8 cellular contexts compared by ENCODE assay signal in the genomic region with DNA sequence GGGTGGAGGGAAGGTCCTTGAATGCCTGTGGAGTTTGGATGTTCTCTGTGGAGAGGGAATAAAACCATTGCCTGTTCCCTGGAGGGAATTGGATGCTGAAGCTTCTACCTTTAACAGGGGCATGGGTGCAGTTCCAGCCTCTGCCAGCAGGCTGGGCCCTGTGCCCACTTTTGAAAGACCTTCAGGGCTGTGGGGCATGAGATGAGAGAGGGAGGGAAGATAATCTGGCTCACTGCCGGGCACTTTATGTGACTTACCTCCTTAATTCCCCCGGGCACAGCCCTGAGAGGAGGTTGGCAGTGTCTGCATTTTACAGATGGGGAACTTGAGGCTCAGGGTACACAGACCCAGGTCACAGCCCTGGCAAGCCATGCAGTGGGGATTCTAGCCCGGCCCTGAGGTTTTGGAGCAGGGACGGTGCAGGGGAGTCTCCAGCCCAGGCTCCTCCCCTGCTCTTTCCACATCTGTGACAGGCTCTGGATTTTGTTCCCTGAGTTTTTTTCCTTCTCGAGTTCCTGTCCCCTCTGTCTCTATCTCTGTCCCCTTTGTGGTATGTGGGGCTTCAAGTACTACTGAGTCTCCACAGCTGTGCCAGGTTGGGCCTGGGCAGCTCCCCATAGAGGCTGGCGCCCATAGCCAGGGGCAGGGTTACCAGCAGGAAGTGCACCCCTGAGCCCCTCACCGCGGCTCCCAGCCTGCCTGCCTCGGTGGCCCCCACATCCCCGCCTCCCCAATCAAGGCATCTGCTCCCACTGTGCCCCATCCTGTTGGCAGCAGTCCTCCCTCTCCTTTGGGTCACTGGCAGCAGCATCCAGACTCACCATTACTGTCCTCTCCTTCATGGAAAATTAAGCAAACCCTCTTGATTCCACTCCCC. TPM values are rescaled to one million over a fixed set of nuclear protein-coding genes. Genes with fewer than 3 reads are reported as not detected.
DNase-seq lines count a peak whose midpoint lies in the region; ATAC-seq, FAIRE-seq and TF ChIP-seq lines count a peak whose summit lies in the region.

No MANE protein-coding gene starts in this region.

- no peaks in the 10 kb centered on the region for H3K27me3 Mint-ChIP-seq in activated B cell treated with CpG ODN at 0.5 μM for 24 hours

- H3K9me3 ChIP-seq in kidney (ENCODE audit: control insufficient read depth in 1 of 2, low read length in 2 of 2): no peaks in the 10 kb centered on the region

- CTCF ChIA-PET in activated B cell treated with CpG ODN at 0.5 μM for 24 hours (lab: Charles Lee): interaction anchor here (0.5 to 3.8 kb wide), 20 partner anchors 17 to 351 kb away, joined by 3 to 88 read pairs (median 4); no protein-coding TSS in a partner anchor

- TF ChIP-seq CTCF in activated B cell treated with CpG ODN at 0.5 μM for 24 hours (IDR thresholded peaks at IDR 0.05) (peak; percentile 95), bronchial epithelial cell (IDR thresholded peaks at IDR 0.05; ENCODE audit: insufficient read depth, low read length, severe bottlenecking) (peak; percentile 96), kidney (IDR thresholded peaks at IDR 0.05; ENCODE audit: borderline replicate concordance, extremely low read depth, insufficient read depth) (peak; percentile 98)

- no peaks in the 10 kb centered on the region for H3K36me3 ChIP-seq in bronchial epithelial cell (ENCODE audit: control insufficient read depth, insufficient read depth, low read length)
- H3K36me3 ChIP-seq in kidney (ENCODE audit: control insufficient read depth in 1 of 2, insufficient read depth in 2 of 2, low read length in 2 of 2): no peaks in the 10 kb centered on the region

- no peak overlapping the region for H3K27ac ChIP-seq in kidney (ENCODE audit: low read depth in 2 of 2, low read length in 2 of 2)

- no peaks in the 10 kb centered on the region for H3K27me3 ChIP-seq in bronchial epithelial cell (ENCODE audit: control insufficient read depth, insufficient read depth, low read length)

- H3K4me3 ChIP-seq in bronchial epithelial cell (ENCODE audit: low read depth, low read length) (no peak overlapping the region), kidney (ENCODE audit: low read length in 2 of 2) (no peak overlapping the region)

- peaks cover 0 to 3% of the 10 kb centered on the region in 2 donors for H3K4me1 ChIP-seq in kidney (ENCODE audit: control insufficient read depth in 1 of 2, insufficient read depth in 1 of 2, low read depth in 1 of 2, low read length in 2 of 2)

- peak; percentile 84 for DNase-seq in Daoy (ENCODE audit: low read depth)
- DNase-seq in NCI-H2227 treated with DMSO at 0.1 percent for 48 hours (lab: John Stamatoyannopoulos, UW): peak; percentile 72
- peak; percentile 80 for DNase-seq in activated B cell treated with CpG ODN at 0.5 μM for 24 hours
- DNase-seq in bronchial epithelial cell (ENCODE audit: low read depth): peak; percentile 72
- DNase-seq in kidney: peak; percentile 92
- DNase-seq in stimulated activated CD4-positive, alpha-beta T cell treated with anti-CD3 and anti-CD28 coated beads, Interleukin-1b, Interleukin-23, amount 100 ng/mL, for 24 hours (ENCODE audit: low read depth in 4 of 4, low spot score in 1 of 4): peak; percentile 73 to 78 (median 74)

- no peak overlapping the region for H3K9ac ChIP-seq in kidney (ENCODE audit: low read length in 2 of 2)

- intact Hi-C loops in activated B cell treated with CpG ODN at 0.5 μM for 24 hours (cut with micrococcal nuclease): loop anchor here (1.0 to 5.0 kb wide), 5 partner anchors 33 to 351 kb away; a partner anchor contains a TSS
- intact Hi-C loops in kidney (cut with DNase I): loop anchor here (10.0 kb wide), 1 partner anchor 116 kb away; no protein-coding TSS in a partner anchor

- H3K4me1 Mint-ChIP-seq in activated B cell treated with CpG ODN at 0.5 μM for 24 hours: peaks cover 28% of the 10 kb centered on the region

- H3K4me3 Mint-ChIP-seq in activated B cell treated with CpG ODN at 0.5 μM for 24 hours: no peak overlapping the region

- POLR2A ChIA-PET in activated B cell treated with CpG ODN at 0.5 μM for 24 hours (lab: Charles Lee): interaction anchor here (0.5 to 2.0 kb wide), 8 partner anchors 33 to 1038 kb away, joined by 3 to 21 read pairs (median 4); no protein-coding TSS in a partner anchor

- ATAC-seq in HG02938 (IDR thresholded peaks at IDR 0.05; ENCODE audit: unreplicated experiment): peak; percentile 51
- ATAC-seq in activated B cell treated with CpG ODN at 0.5 μM for 24 hours (ENCODE audit: low read depth): peak; percentile 88
- ATAC-seq in GM21723 (IDR thresholded peaks at IDR 0.05; ENCODE audit: unreplicated experiment): no peak

- FAIRE-seq in bronchial epithelial cell (lab: Jason Lieb, UNC): no peak
- FAIRE-seq in kidney (lab: Jason Lieb, UNC): no peak

- H3K9me3 Mint-ChIP-seq in activated B cell treated with CpG ODN at 0.5 μM for 24 hours: no peaks in the 10 kb centered on the region

- H3K36me3 Mint-ChIP-seq in activated B cell treated with CpG ODN at 0.5 μM for 24 hours (ENCODE audit: low read depth): no peaks in the 10 kb centered on the region

- peak overlapping the region; percentile 68 for H3K27ac Mint-ChIP-seq in activated B cell treated with CpG ODN at 0.5 μM for 24 hours

RNA-seq across cellular contexts. Expression of a gene that starts 14.0 kb away (rescaled TPM):
- 1.8 and 4.3 TPM in 2 replicates for total RNA-seq in Daoy (2014; rRNA removed; shearing (Covaris generic))
- total RNA-seq in activated B cell treated with CpG ODN at 0.5 μM for 24 hours: 56.1 and 78.6 TPM in 2 replicates
- total RNA-seq in bronchial epithelial cell: 2.1 and 2.4 TPM in 2 replicates
- 47.2 TPM for total RNA-seq in kidney
- polyA plus RNA-seq in kidney (ENCODE audit: insufficient read depth, low read depth, low replicate concordance): 5.2 TPM

RNA-seq across cellular contexts. Expression of a gene that starts 27.7 kb away (rescaled TPM):
- 53.6 and 60.0 TPM in 2 replicates for total RNA-seq in Daoy (2014; rRNA removed; shearing (Covaris generic))
- total RNA-seq in activated B cell treated with CpG ODN at 0.5 μM for 24 hours: 48.3 and 52.0 TPM in 2 replicates
- total RNA-seq in bronchial epithelial cell: 46.7 and 51.9 TPM in 2 replicates
- 38.6 TPM for total RNA-seq in kidney
- polyA plus RNA-seq in kidney (ENCODE audit: insufficient read depth, low read depth, low replicate concordance): 21.8 TPM

RNA-seq across cellular contexts. Expression of a gene that starts 56.1 kb away (rescaled TPM):
- 130 and 131 TPM in 2 replicates for total RNA-seq in Daoy (2014; rRNA removed; shearing (Covaris generic))
- total RNA-seq in activated B cell treated with CpG ODN at 0.5 μM for 24 hours: 53.7 and 55.1 TPM in 2 replicates
- 20.5 and 25.0 TPM in 2 replicates for total RNA-seq in bronchial epithelial cell
- total RNA-seq in kidney: 36.0 TPM
- polyA plus RNA-seq in kidney (ENCODE audit: insufficient read depth, low read depth, low replicate concordance): 32.6 TPM
